ENCODE assay signal across 8 cellular contexts in genomic region chr17:49861150-49861884, GRCh38. TPM values are rescaled to one million over a fixed set of nuclear protein-coding genes. Genes with fewer than 3 reads are reported as not detected.
DNase-seq lines count a peak whose midpoint lies in the region; ATAC-seq, FAIRE-seq and TF ChIP-seq lines count a peak whose summit lies in the region.

No MANE protein-coding gene starts in this region.

- no peaks in the 10 kb centered on the region for H3K9me3 ChIP-seq in DOHH2 (ENCODE audit: control insufficient read depth, insufficient read depth, low read length)
- H3K9me3 ChIP-seq in astrocyte (ENCODE audit: insufficient read depth, low read depth, low read length): no peaks in the 10 kb centered on the region

- no peak for FAIRE-seq in astrocyte (lab: Jason Lieb, UNC)

- H3K9ac ChIP-seq in astrocyte (ENCODE audit: low read length): no peak overlapping the region

- H3K4me1 ChIP-seq in DOHH2 (ENCODE audit: control insufficient read depth, low read length): no peaks in the 10 kb centered on the region
- H3K4me1 ChIP-seq in astrocyte (ENCODE audit: insufficient read depth, low read length): peaks cover 5% of the 10 kb centered on the region

- peaks cover 3% of the 10 kb centered on the region for H3K36me3 Mint-ChIP-seq in astrocyte (ENCODE audit: low read depth, unreplicated experiment)

- no peaks in the 10 kb centered on the region for H3F3A ChIP-seq in DOHH2 (ENCODE audit: control insufficient read depth, insufficient read depth)

- peak; percentile 32 for DNase-seq in Jurkat, Clone E6-1 (ENCODE audit: low read depth, low spot score)
- DNase-seq in T-helper 2 cell (peak in 4 of 5 experiments; percentile 15 to 50 (median 32)), astrocyte (ENCODE audit: low read depth) (no peak), inferior parietal cortex (ENCODE audit: extremely low spot score) (peak; percentile 48)
- DNase-seq in stimulated activated CD4-positive, alpha-beta T cell treated with anti-CD3 and anti-CD28 coated beads, Interleukin-2, amount 100 ng/mL, for 4 hours (ENCODE audit: low read depth): peak; percentile 51

- H3K4me2 ChIP-seq in DOHH2 (ENCODE audit: low read length) (no peak overlapping the region), astrocyte (ENCODE audit: low read length) (no peak overlapping the region)

- H3K27ac ChIP-seq in DOHH2 (ENCODE audit: low read depth, low read length): no peak overlapping the region
- no peak overlapping the region for H3K27ac ChIP-seq in astrocyte (ENCODE audit: low read depth, low read length)

- H3K27me3 ChIP-seq in DOHH2 (ENCODE audit: control insufficient read depth, low read length): no peaks in the 10 kb centered on the region
- peaks cover 7% of the 10 kb centered on the region for H3K27me3 ChIP-seq in astrocyte (ENCODE audit: insufficient read depth, low read length)

- no peak overlapping the region for H2AFZ ChIP-seq in astrocyte (ENCODE audit: low read depth, low read length)

- H3K4me1 Mint-ChIP-seq in astrocyte (ENCODE audit: low read depth, unreplicated experiment): peaks cover 9% of the 10 kb centered on the region

- H4K20me1 ChIP-seq in DOHH2 (ENCODE audit: control insufficient read depth, insufficient read depth, low read depth, low read length) (no peaks in the 10 kb centered on the region), astrocyte (ENCODE audit: insufficient read depth, low read length) (no peaks in the 10 kb centered on the region)

- no peaks in the 10 kb centered on the region for H3K36me3 ChIP-seq in DOHH2 (ENCODE audit: control insufficient read depth, low read length)
- H3K36me3 ChIP-seq in astrocyte (ENCODE audit: insufficient read depth, low read length): no peaks in the 10 kb centered on the region

- no peak overlapping the region for H3K4me3 ChIP-seq in DOHH2 (ENCODE audit: low read length)
- H3K4me3 ChIP-seq in Jurkat, Clone E6-1 (ENCODE audit: low read length): no peak overlapping the region
- no peak overlapping the region for H3K4me3 ChIP-seq in astrocyte (ENCODE audit: insufficient read depth, low read depth, low read length)

- TF ChIP-seq CTCF in DOHH2 (IDR thresholded peaks at IDR 0.05; ENCODE audit: low read depth, low read length, poor library complexity, severe bottlenecking): peak; percentile 96
- TF ChIP-seq CTCF in astrocyte (IDR thresholded peaks at IDR 0.05; ENCODE audit: insufficient read depth, low read depth, low read length): peak; percentile 69

- H3K79me2 ChIP-seq in DOHH2 (ENCODE audit: control insufficient read depth, low read length): no peaks in the 10 kb centered on the region
- H3K79me2 ChIP-seq in astrocyte (ENCODE audit: insufficient read depth, low read length): no peaks in the 10 kb centered on the region

- H3K9me3 Mint-ChIP-seq in astrocyte (ENCODE audit: unreplicated experiment): no peaks in the 10 kb centered on the region

- H3K27ac Mint-ChIP-seq in astrocyte (ENCODE audit: unreplicated experiment): no peak overlapping the region

- no peaks in the 10 kb centered on the region for H3K9me2 ChIP-seq in DOHH2 (replicated peaks; ENCODE audit: control insufficient read depth, low read length)

- H3K4me3 Mint-ChIP-seq in astrocyte (ENCODE audit: unreplicated experiment): no peak overlapping the region

- ATAC-seq in HG03196 (IDR thresholded peaks at IDR 0.05; ENCODE audit: unreplicated experiment): no peak
- ATAC-seq in GM21360 (IDR thresholded peaks at IDR 0.05; ENCODE audit: unreplicated experiment): no peak

- H3K27me3 Mint-ChIP-seq in astrocyte (ENCODE audit: low read depth, unreplicated experiment): peaks cover 32% of the 10 kb centered on the region

RNA-seq across cellular contexts. Expression of gene TAC4, which starts 13.4 kb away (rescaled TPM):
- not detected for polyA plus RNA-seq in Jurkat, Clone E6-1 (2012; ENCODE audit: insufficient read depth, insufficient read length)
- total RNA-seq in astrocyte: not detected in 2 replicates
